Comparison of ENCODE assay signal across 22 cellular contexts in the genomic region with DNA sequence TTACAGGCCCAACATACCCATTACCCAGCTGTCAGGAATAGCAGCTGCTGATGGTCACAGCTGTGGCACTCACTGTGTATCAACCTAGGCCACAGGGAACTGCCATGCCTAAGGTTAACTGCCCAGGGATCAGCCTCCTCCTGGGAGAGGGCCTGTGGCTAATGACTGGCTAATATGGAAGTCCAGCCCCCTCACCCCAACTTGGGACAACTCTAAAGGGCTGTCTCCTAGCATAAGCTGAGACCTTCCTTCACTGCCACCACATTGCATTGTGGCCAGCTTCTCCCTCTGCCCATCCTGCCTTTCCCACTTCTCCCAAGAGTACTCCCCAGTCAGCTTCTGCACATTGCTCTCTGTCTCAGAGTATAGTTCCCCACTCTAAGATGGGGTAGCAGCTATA.
"Had no signal": no experiment of that assay in that cellular context is flagged by ENCODE, and none has a peak within 500 bp of the region (broad histone marks: within the 10 kb centered on the region; RNA-seq: fewer than 3 reads in every experiment).

No MANE protein-coding gene starts in this region.

- H3K4me3 ChIP-seq: colonic mucosa, coronary artery, dorsolateral prefrontal cortex, esophagus squamous epithelium, gastrocnemius medialis, gastroesophageal sphincter had no signal

- ATAC-seq: effector memory CD8-positive, alpha-beta T cell; esophagus mucosa; foreskin keratinocyte; gastrocnemius medialis; gastroesophageal sphincter had no signal

- H3K27ac Mint-ChIP-seq: dendritic cell treated with granulocyte-macrophage colony-stimulating factor and Interleukin-4, amounts not matched to agents 40 ng/mL and 50 ng/mL, for 4 days; effector memory CD8-positive, alpha-beta T cell; endodermal cell had no signal

- H3K4me1 ChIP-seq: colonic mucosa, esophagus squamous epithelium, foreskin keratinocyte, gastrocnemius medialis, gastroesophageal sphincter had no signal

- H3K4me1 Mint-ChIP-seq: endodermal cell had no signal

- H3K27me3 Mint-ChIP-seq: dendritic cell treated with granulocyte-macrophage colony-stimulating factor and Interleukin-4, amounts not matched to agents 40 ng/mL and 50 ng/mL, for 4 days had no signal

- H3K27ac ChIP-seq: colonic mucosa, coronary artery, dorsolateral prefrontal cortex, epithelial cell of prostate, esophagus squamous epithelium, foreskin keratinocyte, gastrocnemius medialis, gastroesophageal sphincter had no signal

- H3K36me3 ChIP-seq: colonic mucosa, esophagus squamous epithelium, gastrocnemius medialis, gastroesophageal sphincter had no signal

- DNase-seq: cerebellar nuclear complex; cortex of kidney; dermis blood vessel endothelial cell; dorsolateral prefrontal cortex; effector CD4-positive, alpha-beta T cell; effector CD8-positive, alpha-beta T cell; effector memory CD4-positive, alpha-beta T cell; effector memory CD8-positive, alpha-beta T cell; endodermal cell; erythroblast; esophagus squamous epithelium; foreskin fibroblast; foreskin keratinocyte; foreskin melanocyte; gastrocnemius medialis; glutamatergic neuron had no signal

- H3K27me3 ChIP-seq: colonic mucosa, foreskin keratinocyte, gastrocnemius medialis had no signal

- H3K4me3 Mint-ChIP-seq: dendritic cell treated with granulocyte-macrophage colony-stimulating factor and Interleukin-4, amounts not matched to agents 40 ng/mL and 50 ng/mL, for 4 days; effector memory CD8-positive, alpha-beta T cell; endodermal cell had no signal

- H3K9me3 ChIP-seq: colonic mucosa, esophagus squamous epithelium, gastrocnemius medialis had no signal
